8 cellular contexts compared by ENCODE assay signal in the genomic region with DNA sequence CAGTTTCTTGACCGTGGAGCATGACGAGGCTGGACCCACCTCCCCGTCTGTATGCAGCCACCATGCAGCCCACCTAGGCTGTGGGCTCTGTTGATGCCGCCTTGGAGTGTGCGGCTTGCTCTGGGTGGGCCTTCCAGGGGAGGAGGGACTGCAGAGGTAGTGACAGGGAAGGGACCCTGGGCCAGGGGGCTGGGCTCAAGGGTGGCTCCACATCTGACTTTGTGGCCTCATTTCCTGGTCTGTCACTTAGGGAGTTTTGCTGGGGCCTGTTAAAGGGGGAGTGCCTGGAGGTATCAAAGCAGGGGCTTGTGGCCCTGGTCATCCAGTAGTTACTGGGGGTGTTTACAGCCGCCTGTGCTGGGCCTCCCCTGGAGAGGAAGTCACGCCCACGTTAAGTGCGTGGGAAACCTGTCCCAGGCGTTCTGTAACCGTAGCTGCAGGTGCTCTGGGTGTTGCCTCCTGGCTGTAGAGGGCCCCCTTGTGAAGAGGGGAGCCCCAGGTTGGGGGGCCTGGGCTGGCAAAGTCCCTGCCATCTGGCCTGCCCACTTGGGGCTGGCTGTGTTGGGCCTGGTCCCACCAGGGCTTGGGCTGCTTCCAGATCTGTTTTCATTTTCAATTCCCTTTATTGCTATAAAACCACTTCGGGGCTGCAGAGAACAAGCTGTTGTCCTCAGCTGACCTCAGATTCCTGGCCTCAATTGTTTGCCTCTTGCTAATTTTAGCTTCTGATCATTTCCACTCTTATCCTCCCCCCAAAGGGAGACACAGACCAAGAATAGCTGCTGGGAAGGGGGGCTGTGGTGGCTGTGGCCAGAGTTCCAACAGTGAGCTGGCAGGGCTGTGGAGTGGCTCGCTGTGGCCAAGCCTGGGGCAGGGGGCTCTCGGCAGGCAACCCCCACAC. TPM values are rescaled to one million over a fixed set of nuclear protein-coding genes. Genes with fewer than 3 reads are reported as not detected.
DNase-seq lines count a peak whose midpoint lies in the region; ATAC-seq and TF ChIP-seq lines count a peak whose summit lies in the region.

No MANE protein-coding gene starts in this region.

- peaks cover 7% of the 10 kb centered on the region; the same call in 1 of the 2 replicates for H3K36me3 ChIP-seq in RWPE2 (ENCODE audit: low read depth)

- peak overlapping the region; percentile 66 to 96 (median 89) for H3K27ac Mint-ChIP-seq in brain

- H3K27me3 ChIP-seq in RWPE2 (ENCODE audit: insufficient read depth, poor library complexity, severe bottlenecking) (no peaks in the 10 kb centered on the region), layer of hippocampus (ENCODE audit: control insufficient read depth, insufficient read depth, low read length) (no peaks in the 10 kb centered on the region)

- H3K27me3 Mint-ChIP-seq in brain, result no peaks in the 10 kb centered on the region

- H3K4me3 ChIP-seq in RWPE2 (ENCODE audit: severe bottlenecking), result no peak overlapping the region

- peak; percentile 74 for DNase-seq in DMS 273 treated with DMSO at 0.1 percent for 48 hours (lab: John Stamatoyannopoulos, UW)
- DNase-seq in RWPE2 (ENCODE audit: low spot score), result no peak
- peak; percentile 43 for DNase-seq in stimulated activated naive CD4-positive, alpha-beta T cell treated with Interleukin-2 at 50 U/mL for 16 hours (lab: John Stamatoyannopoulos, UW)
- no peak for DNase-seq in HuH-7.5 (ENCODE audit: low spot score)

- H3K27ac ChIP-seq in RWPE2 (ENCODE audit: poor library complexity, severe bottlenecking), result peak overlapping the region; percentile 53
- H3K27ac ChIP-seq in layer of hippocampus (ENCODE audit: low read depth, low read length), result peak overlapping the region; percentile 86

- peaks cover 94% of the 10 kb centered on the region for H3K4me1 Mint-ChIP-seq in brain

- peak overlapping the region; percentile 50 to 76 (median 66) for H3K4me3 Mint-ChIP-seq in brain

- ATAC-seq in GM19395 (IDR thresholded peaks at IDR 0.05; ENCODE audit: unreplicated experiment), result peak; percentile 66
- peak; percentile 73 for ATAC-seq in HG03439 (IDR thresholded peaks at IDR 0.05; ENCODE audit: unreplicated experiment)
- no peak for ATAC-seq in RWPE2 (ENCODE audit: low read depth)

- H3K4me1 ChIP-seq in RWPE2 (ENCODE audit: insufficient read depth, poor library complexity, severe bottlenecking), result peaks cover 35% of the 10 kb centered on the region

- H3K9me3 Mint-ChIP-seq in brain, result no peaks in the 10 kb centered on the region

- no peaks in the 10 kb centered on the region for H3K9me3 ChIP-seq in RWPE2 (ENCODE audit: severe bottlenecking)

- TF ChIP-seq CTCF in RWPE2 (IDR thresholded peaks at IDR 0.05; ENCODE audit: poor library complexity, severe bottlenecking), result no peak
- no peak for TF ChIP-seq CTCF in brain (conservative IDR thresholded peaks at IDR 0.05)

- H3K36me3 Mint-ChIP-seq in brain, result peaks cover 28% of the 10 kb centered on the region

RNA-seq across cellular contexts. Expression of a gene that starts 26.5 kb away (rescaled TPM):
- polyA plus RNA-seq in brain (ENCODE audit: insufficient read depth, low read depth, low replicate concordance), result 88.5 TPM

Comparison
In these comparisons a context has a peak if more than half of its experiments do, and no peak if none do; other contexts are left out.
1. DNase-seq: peak in DMS 273 treated with DMSO at 0.1 percent for 48 hours (single experiment) and stimulated activated naive CD4-positive, alpha-beta T cell treated with Interleukin-2 at 50 U/mL for 16 hours (single experiment); none in RWPE2 (single experiment) and HuH-7.5 (single experiment).